In genomic region chr19:3142292-3142670, GRCh38 we compare ENCODE assay signal across 8 cellular contexts.
DNase-seq lines count a peak whose midpoint lies in the region; ATAC-seq lines count a peak whose summit lies in the region.

No MANE protein-coding gene starts in this region.

- H3K36me3 ChIP-seq in duodenal mucosa (ENCODE audit: control insufficient read depth in 1 of 2, insufficient read depth in 2 of 2, low read length in 2 of 2): no peaks in the 10 kb centered on the region

- no peaks in the 10 kb centered on the region for H3K9me3 ChIP-seq in duodenal mucosa (ENCODE audit: control insufficient read depth in 1 of 2, low read length in 2 of 2)

- H3K27ac ChIP-seq in duodenal mucosa (ENCODE audit: low read depth, low read length): peak overlapping the region; percentile 48

- ATAC-seq in HG02610 (IDR thresholded peaks at IDR 0.05; ENCODE audit: unreplicated experiment): no peak

- H3K4me3 ChIP-seq in duodenal mucosa (ENCODE audit: low read depth in 1 of 2, low read length in 2 of 2) (no peak overlapping the region), skeletal muscle cell (ENCODE audit: low read depth, low read length) (no peak overlapping the region)

- DNase-seq in EL (peak; percentile 92), RPMI8226 (peak; percentile 34), skeletal muscle cell (ENCODE audit: low read depth) (peak; percentile 51), superior temporal gyrus (ENCODE audit: extremely low spot score) (no peak), HuH-7 (ENCODE audit: low spot score) (no peak), DMS53 treated with DMSO at 0.1 percent for 48 hours (lab: John Stamatoyannopoulos, UW; ENCODE audit: unreplicated experiment) (no peak)

- H3K4me1 ChIP-seq in duodenal mucosa (ENCODE audit: control insufficient read depth in 1 of 2, insufficient read depth in 2 of 2, low read length in 2 of 2): peaks cover 6 to 7% of the 10 kb centered on the region in 2 donors

- no peak overlapping the region for H3K9ac ChIP-seq in duodenal mucosa (ENCODE audit: low read depth in 1 of 2, low read length in 2 of 2)

- no peaks in the 10 kb centered on the region for H3K27me3 ChIP-seq in duodenal mucosa (ENCODE audit: control insufficient read depth in 1 of 2, insufficient read depth in 2 of 2, low read length in 2 of 2)

Comparison
In these comparisons a context has a peak if more than half of its experiments do, and no peak if none do; other contexts are left out.
1. DNase-seq: peak in EL (single experiment), RPMI8226 (single experiment) and skeletal muscle cell (single experiment); none in superior temporal gyrus (single experiment), HuH-7 (single experiment) and DMS53 treated with DMSO at 0.1 percent for 48 hours (single experiment).